10 cellular contexts compared by ENCODE assay signal in genomic region chr3:52014613-52015012, GRCh38. TPM values are rescaled to one million over a fixed set of nuclear protein-coding genes. Genes with fewer than 3 reads are reported as not detected.
DNase-seq lines count a peak whose midpoint lies in the region; ATAC-seq and TF ChIP-seq lines count a peak whose summit lies in the region.
"Had no signal": no experiment of that assay in that cellular context is flagged by ENCODE, and none has a peak within 500 bp of the region (broad histone marks: within the 10 kb centered on the region; RNA-seq: fewer than 3 reads in every experiment).

No MANE protein-coding gene starts in this region.

- TF ChIP-seq CTCF in choroid plexus epithelial cell (conservative IDR thresholded peaks at IDR 0.05; ENCODE audit: low read depth, low read length) (peak; percentile 44), osteoblast (IDR thresholded peaks at IDR 0.05; ENCODE audit: extremely low read depth, low read depth, low read length) (peak; percentile 42)

- H3K4me1 ChIP-seq in osteoblast (ENCODE audit: insufficient read depth, low read length): peaks cover 6% of the 10 kb centered on the region

- no peaks in the 10 kb centered on the region for H3K9me3 ChIP-seq in osteoblast (ENCODE audit: low read depth, low read length)

- no peak overlapping the region for H3K4me3 ChIP-seq in choroid plexus epithelial cell (ENCODE audit: low read depth, low read length)
- H3K4me3 ChIP-seq in osteoblast (ENCODE audit: insufficient read depth, low read length): no peak overlapping the region

- H3K36me3 ChIP-seq in osteoblast (ENCODE audit: insufficient read depth, low read length): no peaks in the 10 kb centered on the region

- H3K4me2 ChIP-seq in osteoblast (ENCODE audit: insufficient read depth, low read length): no peak overlapping the region
- H3K4me2 ChIP-seq: KMS-11 had no signal

- no peaks in the 10 kb centered on the region for H4K20me1 ChIP-seq in osteoblast (ENCODE audit: insufficient read depth, low read length)

- ATAC-seq in HG02610 (IDR thresholded peaks at IDR 0.05; ENCODE audit: unreplicated experiment): no peak
- ATAC-seq in HG03139 (IDR thresholded peaks at IDR 0.05; ENCODE audit: unreplicated experiment): no peak

- no peaks in the 10 kb centered on the region for H3K27me3 ChIP-seq in osteoblast (ENCODE audit: insufficient read depth, low read length)

- H2AFZ ChIP-seq in osteoblast (ENCODE audit: low read length): no peak overlapping the region

- DNase-seq in DMS53 (lab: John Stamatoyannopoulos, UW) (peak; percentile 4), DMS53 treated with DMSO at 0.1 percent for 48 hours (lab: John Stamatoyannopoulos, UW; ENCODE audit: unreplicated experiment) (no peak), M059J (ENCODE audit: low read depth) (peak; percentile 18), choroid plexus epithelial cell (ENCODE audit: low read depth) (no peak), osteoblast (ENCODE audit: insufficient read length, low spot score, missing footprints) (no peak)
- DNase-seq in activated effector memory CD4-positive, alpha-beta T cell treated with Interleukin-2 at 50 U/mL for 16 hours: no peak
- DNase-seq: Right ventricle myocardium superior had no signal

- no peaks in the 10 kb centered on the region for H3K79me2 ChIP-seq in osteoblast (ENCODE audit: insufficient read depth, low read length)

- H3K27ac ChIP-seq in osteoblast (ENCODE audit: low read depth, low read length): no peak overlapping the region
- H3K27ac ChIP-seq: KMS-11 had no signal

RNA-seq across cellular contexts. Expression of gene RPL29, which starts 18.9 kb away (rescaled TPM):
- 590 and 1,001 TPM in 2 replicates for total RNA-seq in M059J (2014; rRNA removed; shearing (Covaris generic))
- 824 and 862 TPM in 2 replicates for total RNA-seq in osteoblast

RNA-seq across cellular contexts. Expression of gene ACY1, which starts 31.3 kb away (rescaled TPM):
- 26.4 and 29.4 TPM in 2 replicates for total RNA-seq in M059J (2014; rRNA removed; shearing (Covaris generic))
- 35.7 and 37.6 TPM in 2 replicates for total RNA-seq in osteoblast

RNA-seq across cellular contexts. Expression of gene ABHD14A, which starts 39.7 kb away (rescaled TPM):
- 9.9 and 17.8 TPM in 2 replicates for total RNA-seq in M059J (2014; rRNA removed; shearing (Covaris generic))
- total RNA-seq in osteoblast: 16.5 and 18.8 TPM in 2 replicates

RNA-seq across cellular contexts. Expression of gene ABHD14B, which starts 40.8 kb away (rescaled TPM):
- 10.6 and 14.4 TPM in 2 replicates for total RNA-seq in M059J (2014; rRNA removed; shearing (Covaris generic))
- 38.7 and 44.2 TPM in 2 replicates for total RNA-seq in osteoblast

RNA-seq across cellular contexts. Expression of gene DUSP7, which starts 41.8 kb away (rescaled TPM):
- total RNA-seq in M059J (2014; rRNA removed; shearing (Covaris generic)): 9.6 and 14.0 TPM in 2 replicates
- 12.7 and 13.8 TPM in 2 replicates for total RNA-seq in osteoblast

Comparison
In these comparisons a context has a peak if more than half of its experiments do, and no peak if none do; other contexts are left out.
1. DNase-seq: peak in DMS53 (single experiment) and M059J (single experiment); none in DMS53 treated with DMSO at 0.1 percent for 48 hours (single experiment), choroid plexus epithelial cell (single experiment), osteoblast (single experiment) and activated effector memory CD4-positive, alpha-beta T cell treated with Interleukin-2 at 50 U/mL for 16 hours (single experiment).